In genomic region chr18:74184875-74185274, GRCh38 we compare ENCODE assay signal across 23 cellular contexts. TPM values are rescaled to one million over a fixed set of nuclear protein-coding genes. Genes with fewer than 3 reads are reported as not detected.
DNase-seq lines count a peak whose midpoint lies in the region; ATAC-seq, FAIRE-seq and TF ChIP-seq lines count a peak whose summit lies in the region.
"Had no signal": no experiment of that assay in that cellular context is flagged by ENCODE, and none has a peak within 500 bp of the region (broad histone marks: within the 10 kb centered on the region; RNA-seq: fewer than 3 reads in every experiment).

No MANE protein-coding gene starts in this region.

- intact Hi-C loops in aorta (cut with DNase I): no loop called here

- CTCF ChIA-PET in WTC11 (lab: Charles Lee): interaction anchor here (1.2 to 2.4 kb wide), 2 partner anchors 106 to 158 kb away, joined by 3 to 7 read pairs; no protein-coding TSS in a partner anchor

- no peaks in the 10 kb centered on the region for H3K27me3 ChIP-seq in keratinocyte (ENCODE audit: control insufficient read depth, extremely low read depth, insufficient read depth, low read length)
- H3K27me3 ChIP-seq in aorta (ENCODE audit: control insufficient read depth in 1 of 2, insufficient read depth in 2 of 2, low read length in 1 of 2): no peaks in the 10 kb centered on the region
- H3K27me3 ChIP-seq in gastroesophageal sphincter: peaks cover 40% of the 10 kb centered on the region

- dilution Hi-C loops in keratinocyte (cut with MboI; ENCODE audit: extremely low pct_ligation_motif_present, low sequenced_read_pairs): no loop called here

- POLR2A ChIA-PET in WTC11 (lab: Charles Lee): no interaction called here

- H3K4me1 Mint-ChIP-seq in WTC11 (peaks cover 26% of the 10 kb centered on the region), progenitor cell of endocrine pancreas (ENCODE audit: low read depth) (peaks cover 5% of the 10 kb centered on the region)
- H3K4me1 Mint-ChIP-seq: CD8-positive, alpha-beta memory T cell had no signal

- no peak overlapping the region for H3K4me3 ChIP-seq in keratinocyte (ENCODE audit: control insufficient read depth in 2 of 3, extremely low read depth in 1 of 3, insufficient read depth in 2 of 3, low read depth in 1 of 3, low read length in 3 of 3)
- H3K4me3 ChIP-seq in aorta (ENCODE audit: low read length in 2 of 2): no peak overlapping the region
- no peak overlapping the region for H3K4me3 ChIP-seq in gastroesophageal sphincter

- H3K36me3 Mint-ChIP-seq in WTC11 (no peaks in the 10 kb centered on the region), progenitor cell of endocrine pancreas (ENCODE audit: insufficient read depth) (no peaks in the 10 kb centered on the region)
- H3K36me3 Mint-ChIP-seq: CD8-positive, alpha-beta memory T cell had no signal

- H3K36me3 ChIP-seq in keratinocyte (ENCODE audit: control insufficient read depth in 2 of 2, extremely low read depth in 1 of 2, insufficient read depth in 2 of 2, low read length in 2 of 2) (no peaks in the 10 kb centered on the region), aorta (ENCODE audit: control insufficient read depth in 1 of 2, insufficient read depth in 2 of 2, low read length in 1 of 2) (no peaks in the 10 kb centered on the region), gastroesophageal sphincter (no peaks in the 10 kb centered on the region)

- TF ChIP-seq POLR2A in gastroesophageal sphincter (IDR thresholded peaks at IDR 0.05): no peak

- H2AFZ ChIP-seq in keratinocyte (ENCODE audit: control insufficient read depth, low read length): no peak overlapping the region

- H3K9me1 ChIP-seq in keratinocyte (ENCODE audit: control insufficient read depth, extremely low read depth, insufficient read depth, low read length): no peaks in the 10 kb centered on the region

- H3K9ac ChIP-seq in keratinocyte (ENCODE audit: control insufficient read depth, extremely low read depth, insufficient read depth, low read length): no peak overlapping the region
- H3K9ac ChIP-seq: KMS-11 had no signal

- peak overlapping the region; percentile 50 for H3K4me2 ChIP-seq in keratinocyte (ENCODE audit: control insufficient read depth, extremely low read depth, insufficient read depth, low read depth, low read length)
- H3K4me2 ChIP-seq: KMS-11 had no signal

- FAIRE-seq in D721Med (lab: Jason Lieb, UNC): peak; percentile 66
- peak; percentile 95 for FAIRE-seq in keratinocyte (lab: Jason Lieb, UNC)
- FAIRE-seq: A204.1, GM18507 had no signal

- H3K79me2 ChIP-seq in keratinocyte (ENCODE audit: control insufficient read depth, insufficient read depth, low read length): no peaks in the 10 kb centered on the region

- no peak overlapping the region for H3K4me3 Mint-ChIP-seq in WTC11
- H3K4me3 Mint-ChIP-seq in progenitor cell of endocrine pancreas (ENCODE audit: low read depth): no peak overlapping the region
- H3K4me3 Mint-ChIP-seq: CD8-positive, alpha-beta memory T cell had no signal

- H3K4me1 ChIP-seq in keratinocyte (ENCODE audit: control insufficient read depth, extremely low read depth, insufficient read depth, low read length) (peaks cover 29% of the 10 kb centered on the region), aorta (ENCODE audit: control insufficient read depth in 1 of 2, insufficient read depth in 2 of 2, low read length in 2 of 2) (no peaks in the 10 kb centered on the region), gastroesophageal sphincter (no peaks in the 10 kb centered on the region)

- H3K27ac Mint-ChIP-seq in WTC11 (no peak overlapping the region), progenitor cell of endocrine pancreas (no peak overlapping the region)
- H3K27ac Mint-ChIP-seq: CD8-positive, alpha-beta memory T cell had no signal

- H3K9me3 ChIP-seq in keratinocyte (ENCODE audit: control insufficient read depth, low read depth, low read length) (no peaks in the 10 kb centered on the region), aorta (ENCODE audit: control insufficient read depth, low read length) (no peaks in the 10 kb centered on the region), gastroesophageal sphincter (peaks cover 0 to 8% (median 0%) of the 10 kb centered on the region in 3 donors)

- 67 to 71% methylated on average over 3 of the region's 3 CpGs for WGBS in aorta, 2 donors
- WGBS in gastroesophageal sphincter (ENCODE audit: low coverage in 1 of 2), 2 donors: 69 to 71% methylated on average over 1 to 3 of the region's 3 CpGs

- TF ChIP-seq CTCF in D721Med (IDR thresholded peaks at IDR 0.05; ENCODE audit: insufficient read depth, missing control alignments): no peak
- TF ChIP-seq CTCF in WTC11 (IDR thresholded peaks at IDR 0.05): no peak
- no peak for TF ChIP-seq CTCF in keratinocyte (optimal IDR thresholded peaks at IDR 0.05 in 1 of 3, IDR thresholded peaks at IDR 0.05 in 1 of 3, conservative IDR thresholded peaks at IDR 0.05 in 1 of 3; ENCODE audit: extremely low read depth in 1 of 3, insufficient read depth in 2 of 3, low read length in 3 of 3)
- TF ChIP-seq CTCF in progenitor cell of endocrine pancreas (IDR thresholded peaks at IDR 0.05; ENCODE audit: unreplicated experiment): no peak
- TF ChIP-seq CTCF in gastroesophageal sphincter (IDR thresholded peaks at IDR 0.05): no peak

- H3K9me3 Mint-ChIP-seq in WTC11 (peaks cover 7% of the 10 kb centered on the region), progenitor cell of endocrine pancreas (ENCODE audit: low read depth) (peaks cover 3% of the 10 kb centered on the region)
- H3K9me3 Mint-ChIP-seq: CD8-positive, alpha-beta memory T cell had no signal

- ATAC-seq in WTC11 (peak; percentile 60), aorta (ENCODE audit: low FRiP score) (no peak), gastroesophageal sphincter (no peak)
- ATAC-seq: HCT116 had no signal

- H3K27ac ChIP-seq in keratinocyte (ENCODE audit: control insufficient read depth, insufficient read depth, low read length) (peak overlapping the region; percentile 58), aorta (ENCODE audit: low read depth in 1 of 2, low read length in 2 of 2) (no peak overlapping the region), gastroesophageal sphincter (no peak overlapping the region)
- H3K27ac ChIP-seq: C4-2B, KMS-11 had no signal

- no peaks in the 10 kb centered on the region for H3K27me3 Mint-ChIP-seq in WTC11 (ENCODE audit: low read depth)
- peaks cover 3% of the 10 kb centered on the region for H3K27me3 Mint-ChIP-seq in progenitor cell of endocrine pancreas

- no peak for DNase-seq in D721Med (ENCODE audit: insufficient read length, low spot score)
- peak; percentile 43 for DNase-seq in M059J (ENCODE audit: low read depth)
- DNase-seq in WTC11 (ENCODE audit: low spot score): no peak
- DNase-seq in keratinocyte (ENCODE audit: low read depth, low spot score): no peak
- no peak for DNase-seq in aorta
- no peak for DNase-seq in activated CD4-positive, CD25-positive, alpha-beta regulatory T cell (lab: John Stamatoyannopoulos, UW)
- no peak for DNase-seq in progenitor cell of endocrine pancreas (ENCODE audit: low spot score, unreplicated experiment)
- DNase-seq: Calu3; CD8-positive, alpha-beta memory T cell; GDM1; GOT3; IMR-90; MV-4-11; NCI-H1105 treated with DMSO at 0.1 percent for 48 hours; NCI-H2029 treated with DMSO at 0.1 percent for 48 hours; NCI-H748 treated with DMSO at 0.1 percent for 48 hours; SHP77 had no signal

- no peaks in the 10 kb centered on the region for H4K20me1 ChIP-seq in keratinocyte (ENCODE audit: control insufficient read depth, extremely low read depth, insufficient read depth, low read length)

- TF ChIP-seq EP300 in gastroesophageal sphincter (IDR thresholded peaks at IDR 0.05): no peak

TF ChIP-seq in WTC11, 78 proteins besides CTCF, POLR2A, EP300 and RAD21 (continues in another document):
- TF ChIP-seq, protein P1, sequence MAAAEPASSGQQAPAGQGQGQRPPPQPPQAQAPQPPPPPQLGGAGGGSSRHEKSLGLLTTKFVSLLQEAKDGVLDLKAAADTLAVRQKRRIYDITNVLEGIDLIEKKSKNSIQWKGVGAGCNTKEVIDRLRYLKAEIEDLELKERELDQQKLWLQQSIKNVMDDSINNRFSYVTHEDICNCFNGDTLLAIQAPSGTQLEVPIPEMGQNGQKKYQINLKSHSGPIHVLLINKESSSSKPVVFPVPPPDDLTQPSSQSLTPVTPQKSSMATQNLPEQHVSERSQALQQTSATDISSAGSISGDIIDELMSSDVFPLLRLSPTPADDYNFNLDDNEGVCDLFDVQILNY (CRISPR knock-in tag; IDR thresholded peaks at IDR 0.05): no peak

RNA-seq across cellular contexts. Expression of gene TIMM21, which starts 36.6 kb away (rescaled TPM):
- total RNA-seq in M059J (2014; rRNA removed; shearing (Covaris generic)): 45.3 and 54.2 TPM in 2 replicates
- total RNA-seq in WTC11 (2021) (43.7 to 47.7 TPM (median 45.4 TPM) in 3 replicates), aorta (10 to 100 TPM; 18.6 to 20.5 TPM), progenitor cell of endocrine pancreas (27.5 and 35.2 TPM in 2 replicates), gastroesophageal sphincter (10 to 100 TPM; 32.7 to 38.3 (median 35.5) TPM)
- polyA plus RNA-seq in keratinocyte (42.5 to 76.0 TPM (median 58.0 TPM) in 3 replicates), aorta (10 to 100 TPM; 12.8 to 56.8 TPM)
- polyA plus RNA-seq in keratinocyte (2011; ENCODE audit: low read depth): 122 TPM
- polyA plus RNA-seq in keratinocyte (2011; cell fraction: cytosol; rRNA removed): 46.1 and 54.5 TPM in 2 replicates
- polyA plus RNA-seq in keratinocyte (2011; cell fraction: nucleus; rRNA removed): 45.5 and 58.7 TPM in 2 replicates
- 31.5 and 52.6 TPM in 2 replicates for polyA plus RNA-seq in keratinocyte (2012; ENCODE audit: low replicate concordance)
- polyA minus RNA-seq in keratinocyte: 20.5 to 31.8 TPM (median 22.3 TPM) in 3 replicates
- 14.0 TPM for polyA minus RNA-seq in keratinocyte (2011; cell fraction: cytosol; rRNA and poly(A)+ RNA removed)
- 8.7 and 13.0 TPM in 2 replicates for polyA minus RNA-seq in keratinocyte (2011; cell fraction: nucleus; rRNA and poly(A)+ RNA removed)

RNA-seq across cellular contexts. Expression of gene FBXO15, which starts 37.2 kb away (rescaled TPM):
- total RNA-seq in M059J (2014; rRNA removed; shearing (Covaris generic)): 0.17 and 0.71 TPM in 2 replicates
- 0.96 to 1.9 TPM (median 1.6 TPM) in 3 replicates for total RNA-seq in WTC11 (2021)
- 0.11 to 0.61 TPM (median 0.26 TPM) in 3 replicates for polyA plus RNA-seq in keratinocyte
- 0.72 TPM for polyA plus RNA-seq in keratinocyte (2011; ENCODE audit: low read depth)
- 0.21 TPM in 2 replicates for polyA plus RNA-seq in keratinocyte (2011; cell fraction: cytosol; rRNA removed)
- polyA plus RNA-seq in keratinocyte (2011; cell fraction: nucleus; rRNA removed): 0.39 and 0.90 TPM in 2 replicates
- polyA plus RNA-seq in keratinocyte (2012; ENCODE audit: low replicate concordance): 0.24 and 0.54 TPM in 2 replicates
- 0.40 TPM in 1 of 3 replicates, not detected in the others for polyA minus RNA-seq in keratinocyte
- not detected for polyA minus RNA-seq in keratinocyte (2011; cell fraction: cytosol; rRNA and poly(A)+ RNA removed)
- not detected in 2 replicates for polyA minus RNA-seq in keratinocyte (2011; cell fraction: nucleus; rRNA and poly(A)+ RNA removed)
- under 1 TPM; 0.51 to 0.52 TPM for total RNA-seq in aorta
- polyA plus RNA-seq in aorta: 1 to 10 TPM in 1 of 2 donors, not detected in 1; 3.5 TPM
- 2.7 and 4.3 TPM in 2 replicates for total RNA-seq in progenitor cell of endocrine pancreas
- total RNA-seq in gastroesophageal sphincter: under 1 TPM in 1 of 4 donors, not detected in 3; 0.27 TPM
